In the genomic region with DNA sequence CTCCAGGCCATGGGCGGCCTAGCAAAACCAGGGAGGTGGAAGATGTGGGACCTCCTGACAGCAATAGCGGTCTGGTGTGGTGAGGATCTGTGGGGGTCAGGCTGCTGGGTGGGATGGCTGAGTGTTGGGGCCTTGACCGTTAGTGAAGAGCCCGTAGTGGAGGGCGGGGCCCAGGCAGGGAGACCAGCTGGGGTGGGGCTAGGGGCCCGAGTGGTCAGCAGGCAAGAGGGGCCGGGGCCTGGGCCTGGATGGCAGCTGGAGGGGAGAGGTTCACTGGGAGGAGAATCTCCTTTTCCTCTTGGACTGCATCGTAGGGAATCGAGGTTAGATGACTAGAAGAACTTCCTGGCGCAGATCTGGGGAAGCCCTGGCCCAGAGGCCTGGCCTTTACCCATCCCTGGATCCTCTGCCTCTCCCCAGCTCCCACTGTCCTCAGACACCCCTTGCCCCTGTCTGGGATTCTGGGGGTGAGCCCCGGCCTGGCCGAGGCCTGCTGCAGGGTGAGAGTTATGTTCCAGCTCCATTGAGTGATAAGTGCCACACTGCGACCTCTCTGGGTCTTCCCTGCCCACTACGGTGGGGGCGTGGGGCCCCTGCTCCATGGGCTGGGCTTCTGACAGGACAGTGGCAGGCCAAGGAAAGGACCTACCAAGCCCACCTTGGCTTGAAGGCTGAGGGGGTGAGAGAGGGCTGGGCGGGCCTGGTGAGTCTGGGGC, we compare ENCODE assay signal across 1 cellular context.
A peak's percentile ranks its signal among the peaks of the same experiment; 100 is the strongest.
TF ChIP-seq lines count a peak whose summit lies in the region.

No MANE protein-coding gene starts in this region.

TF ChIP-seq in A549, 52 proteins besides CTCF, POLR2A, EP300 and RAD21 (continued from another document):
- 0 out of 2 replicates have a peak, but pooled peaks have one; percentile 32 for TF ChIP-seq HEYL (CRISPR knock-in tag; IDR thresholded peaks at IDR 0.05)
- TF ChIP-seq HOXB13 (CRISPR knock-in tag; IDR thresholded peaks at IDR 0.05; ENCODE audit: low read depth), result peak; percentile 79
- TF ChIP-seq FOXS1 (CRISPR knock-in tag; IDR thresholded peaks at IDR 0.05), result 0 out of 2 replicates have a peak, but pooled peaks have one; percentile 59
- 0 out of 2 replicates have a peak, but pooled peaks have one; percentile 31 for TF ChIP-seq FOSB (CRISPR knock-in tag; IDR thresholded peaks at IDR 0.05)
- no peak for TF ChIP-seq BHLHE40 (IDR thresholded peaks at IDR 0.05; ENCODE audit: low read depth, low read length)
- TF ChIP-seq, protein P1, sequence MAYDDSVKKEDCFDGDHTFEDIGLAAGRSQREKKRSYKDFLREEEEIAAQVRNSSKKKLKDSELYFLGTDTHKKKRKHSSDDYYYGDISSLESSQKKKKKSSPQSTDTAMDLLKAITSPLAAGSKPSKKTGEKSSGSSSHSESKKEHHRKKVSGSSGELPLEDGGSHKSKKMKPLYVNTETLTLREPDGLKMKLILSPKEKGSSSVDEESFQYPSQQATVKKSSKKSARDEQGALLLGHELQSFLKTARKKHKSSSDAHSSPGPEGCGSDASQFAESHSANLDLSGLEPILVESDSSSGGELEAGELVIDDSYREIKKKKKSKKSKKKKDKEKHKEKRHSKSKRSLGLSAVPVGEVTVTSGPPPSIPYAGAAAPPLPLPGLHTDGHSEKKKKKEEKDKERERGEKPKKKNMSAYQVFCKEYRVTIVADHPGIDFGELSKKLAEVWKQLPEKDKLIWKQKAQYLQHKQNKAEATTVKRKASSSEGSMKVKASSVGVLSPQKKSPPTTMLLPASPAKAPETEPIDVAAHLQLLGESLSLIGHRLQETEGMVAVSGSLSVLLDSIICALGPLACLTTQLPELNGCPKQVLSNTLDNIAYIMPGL (CRISPR knock-in tag; IDR thresholded peaks at IDR 0.05; ENCODE audit: borderline replicate concordance), result no peak
- no peak for TF ChIP-seq ESRRA (IDR thresholded peaks at IDR 0.05; ENCODE audit: borderline replicate concordance, low read length)
- TF ChIP-seq POLR2AphosphoS2 (conservative IDR thresholded peaks at IDR 0.05; ENCODE audit: low read length), result no peak
- TF ChIP-seq ZNF302 (CRISPR knock-in tag; IDR thresholded peaks at IDR 0.05), result peak; percentile 18; the same call in 1 of the 2 replicates
